Comparison of ENCODE assay signal across 18 cellular contexts in genomic region chr6:37486440-37486839, GRCh38. TPM values are rescaled to one million over a fixed set of nuclear protein-coding genes. Genes with fewer than 3 reads are reported as not detected.
DNase-seq lines count a peak whose midpoint lies in the region; ATAC-seq, FAIRE-seq and TF ChIP-seq lines count a peak whose summit lies in the region.
"Had no signal": no experiment of that assay in that cellular context is flagged by ENCODE, and none has a peak within 500 bp of the region (broad histone marks: within the 10 kb centered on the region; RNA-seq: fewer than 3 reads in every experiment).

No MANE protein-coding gene starts in this region.

- TF ChIP-seq EP300 in HepG2 (IDR thresholded peaks at IDR 0.05; ENCODE audit: low read depth in 2 of 2, low read length in 2 of 2) (no peak), HepG2 (CRISPR knock-in tag; IDR thresholded peaks at IDR 0.05; ENCODE audit: borderline replicate concordance) (no peak), K562 (IDR thresholded peaks at IDR 0.05; ENCODE audit: low read length) (no peak)

- no peaks in the 10 kb centered on the region for H3K27me3 ChIP-seq in HepG2 (ENCODE audit: control insufficient read depth in 1 of 2, insufficient read depth in 2 of 2, low read length in 2 of 2)
- no peaks in the 10 kb centered on the region for H3K27me3 ChIP-seq in right lobe of liver
- no peaks in the 10 kb centered on the region for H3K27me3 ChIP-seq in K562 (ENCODE audit: control insufficient read depth in 2 of 2, insufficient read depth in 2 of 2, low read length in 2 of 2)

- H2AFZ ChIP-seq in HepG2 (ENCODE audit: low read length) = no peak overlapping the region
- H2AFZ ChIP-seq in K562 (ENCODE audit: low read depth, low read length) = no peak overlapping the region

- H3K79me2 ChIP-seq in HepG2 (ENCODE audit: insufficient read depth, low read length) (no peaks in the 10 kb centered on the region), K562 (ENCODE audit: control insufficient read depth, insufficient read depth, low read length) (no peaks in the 10 kb centered on the region)

- in situ Hi-C loops in HepG2 (cut with HindIII; ENCODE audit: extremely low pct_ligation_motif_present, low pct_unique_long_range_greater_than_20kb) (loop anchor here (5.0 kb wide), 1 partner anchor 81 kb away; no protein-coding TSS in a partner anchor), K562 (cut with MboI) (no loop called here)

- CTCF ChIA-PET in HepG2 (lab: Yijun Ruan, JAX; ENCODE audit: low intra/inter-chr PET ratio, low total read pairs) (interaction anchor here (1.0 kb wide), 1 partner anchor 74 kb away, joined by 3 read pairs; no protein-coding TSS in a partner anchor), K562 (lab: Yijun Ruan, JAX; ENCODE audit: low intra/inter-chr PET ratio) (interaction anchor here (0.9 to 3.0 kb wide), 2 partner anchors 161 to 205 kb away, joined by 3 to 18 read pairs; no protein-coding TSS in a partner anchor)

- FAIRE-seq in HepG2 (lab: Jason Lieb, UNC) (no peak), K562 (lab: Jason Lieb, UNC) (no peak)

- 96% methylated on average over 5 of the region's 5 CpGs for WGBS in HepG2 (ENCODE audit: low lambda C conversion rate)
- 78% methylated on average over 3 of the region's 5 CpGs for WGBS in right lobe of liver (ENCODE audit: insufficient coverage, low coverage, low lambda C conversion rate, missing lambda C conversion rate)
- 63% methylated on average over 5 of the region's 5 CpGs for WGBS in K562 (ENCODE audit: insufficient coverage, low coverage, missing lambda C conversion rate)

- H3K27me3 Mint-ChIP-seq in natural killer cell (ENCODE audit: low read depth in 2 of 2) (no peaks in the 10 kb centered on the region), mesothelial cell of epicardium (ENCODE audit: low read depth) (no peaks in the 10 kb centered on the region)
- H3K27me3 Mint-ChIP-seq: B cell had no signal

- H3K4me3 ChIP-seq in HepG2 (replicated peaks in 1 of 3; ENCODE audit: insufficient read depth in 1 of 3, low read depth in 2 of 3, low read length in 3 of 3) (no peak overlapping the region), right lobe of liver (no peak overlapping the region), K562 (no peak overlapping the region)
- H3K4me3 ChIP-seq: HAP-1 had no signal

- H3K4me1 Mint-ChIP-seq in natural killer cell (peaks cover 17 to 29% of the 10 kb centered on the region in 2 donors), mesothelial cell of epicardium (peaks cover 11% of the 10 kb centered on the region)

- H3K4me2 ChIP-seq in HepG2 (ENCODE audit: low read depth, low read length) (no peak overlapping the region), K562 (ENCODE audit: insufficient read depth, low read length) (no peak overlapping the region)

- H3K4me3 Mint-ChIP-seq in natural killer cell = no peak overlapping the region
- H3K4me3 Mint-ChIP-seq in mesothelial cell of epicardium = no peak overlapping the region
- H3K4me3 Mint-ChIP-seq: B cell; CD8-positive, alpha-beta T cell had no signal

- TF ChIP-seq RAD21 in HepG2 (CRISPR knock-in tag; IDR thresholded peaks at IDR 0.05) (no peak), K562 (CRISPR knock-in tag; conservative IDR thresholded peaks at IDR 0.05 in 1 of 2, IDR thresholded peaks at IDR 0.05 in 1 of 2) (no peak)

- H3K27ac ChIP-seq in HepG2 (ENCODE audit: extremely low read length, insufficient read depth, low read length) = no peak overlapping the region
- no peak overlapping the region for H3K27ac ChIP-seq in right lobe of liver
- H3K27ac ChIP-seq in K562 (ENCODE audit: extremely low read depth, low read depth, low read length) = no peak overlapping the region

- H3K9me1 ChIP-seq in K562 (ENCODE audit: control insufficient read depth, insufficient read depth, low read length) = no peaks in the 10 kb centered on the region

- H3K36me3 ChIP-seq in HepG2 (replicated peaks in 1 of 2; ENCODE audit: control insufficient read depth in 1 of 2, insufficient read depth in 2 of 2, low read length in 2 of 2) = peaks cover 21 to 23% of the 10 kb centered on the region in 2 experiments; a peak in 4 of 5 replicates
- H3K36me3 ChIP-seq in right lobe of liver = no peaks in the 10 kb centered on the region
- peaks cover 23% of the 10 kb centered on the region; the same call in 1 of the 3 replicates for H3K36me3 ChIP-seq in K562 (ENCODE audit: control insufficient read depth, insufficient read depth, low read length)

- no peak for ATAC-seq in HepG2
- ATAC-seq in right lobe of liver = no peak
- ATAC-seq in K562 = no peak
- no peak for ATAC-seq in natural killer cell
- no peak for ATAC-seq in GM18858 (IDR thresholded peaks at IDR 0.05; ENCODE audit: unreplicated experiment)
- ATAC-seq: CD8-positive, alpha-beta T cell had no signal

- H3K9ac ChIP-seq in HepG2 (ENCODE audit: insufficient read depth, low read depth, low read length) (no peak overlapping the region), K562 (ENCODE audit: insufficient read depth in 1 of 2, low read depth in 2 of 2, low read length in 2 of 2) (peak overlapping the region in 1 of 2 experiments; percentile 73; a peak in 2 of 4 replicates)

- BruUV-seq in HepG2 (replicated peaks; lab: Mats Ljungman, UMichigan) (no TSS peak), K562 (replicated peaks; lab: Mats Ljungman, UMichigan) (no TSS peak)

- H4K20me1 ChIP-seq in HepG2 (ENCODE audit: insufficient read depth, low read length) = no peaks in the 10 kb centered on the region
- peaks cover 21% of the 10 kb centered on the region; the same call in 1 of the 2 replicates for H4K20me1 ChIP-seq in K562 (replicated peaks; ENCODE audit: control insufficient read depth, insufficient read depth, low read length)

- H3K9me3 ChIP-seq in HepG2 (ENCODE audit: low read length) (no peaks in the 10 kb centered on the region), right lobe of liver (no peaks in the 10 kb centered on the region), K562 (replicated peaks; ENCODE audit: control insufficient read depth, insufficient read depth, low read depth, low read length) (no peaks in the 10 kb centered on the region)
- H3K9me3 ChIP-seq: HAP-1 had no signal

- no peak for TF ChIP-seq CTCF in HepG2 (CRISPR knock-in tag; IDR thresholded peaks at IDR 0.05)
- no peak for TF ChIP-seq CTCF in right lobe of liver (IDR thresholded peaks at IDR 0.05)
- no peak for TF ChIP-seq CTCF in K562 (IDR thresholded peaks at IDR 0.05 in 2 of 3, conservative IDR thresholded peaks at IDR 0.05 in 1 of 3; ENCODE audit: insufficient read depth in 2 of 3, low read depth in 1 of 3, low read length in 3 of 3)
- TF ChIP-seq CTCF in natural killer cell (IDR thresholded peaks at IDR 0.05) = no peak
- TF ChIP-seq CTCF in mesothelial cell of epicardium (IDR thresholded peaks at IDR 0.05; ENCODE audit: unreplicated experiment) = no peak

- intact Hi-C loops in HepG2 (cut with micrococcal nuclease; ENCODE audit: unreplicated experiment) = no loop called here
- intact Hi-C loops in right lobe of liver (cut with DNase I) = loop anchor here (10.0 kb wide), 2 partner anchors 198 to 208 kb away; partner anchors contain the start of gene MDGA1 (in 1 of the 2)
- intact Hi-C loops in K562 (cut with micrococcal nuclease) = loop anchor here (5.0 to 10.0 kb wide), 2 partner anchors 159 to 462 kb away; no protein-coding TSS in a partner anchor
- intact Hi-C loops in natural killer cell (cut with micrococcal nuclease) = no loop called here

- TF ChIP-seq POLR2A in HepG2 (IDR thresholded peaks at IDR 0.05; ENCODE audit: insufficient read depth in 1 of 2, low read depth in 2 of 2, low read length in 2 of 2) = no peak
- no peak for TF ChIP-seq POLR2A in right lobe of liver (IDR thresholded peaks at IDR 0.05)
- 0 out of 2 replicates have a peak, but pooled peaks have one; percentile 10 for TF ChIP-seq POLR2A in K562 (conservative IDR thresholded peaks at IDR 0.05)

- H3K9me3 Mint-ChIP-seq in natural killer cell (no peaks in the 10 kb centered on the region), mesothelial cell of epicardium (no peaks in the 10 kb centered on the region)
- H3K9me3 Mint-ChIP-seq: CD8-positive, alpha-beta T cell had no signal

- POLR2A ChIA-PET in HepG2 (lab: Yijun Ruan, JAX) = no interaction called here
- POLR2A ChIA-PET in K562 (lab: Yijun Ruan, JAX) = no interaction called here

- H3K4me1 ChIP-seq in HepG2 (ENCODE audit: insufficient read depth, low read length) = peaks cover 11% of the 10 kb centered on the region
- H3K4me1 ChIP-seq in right lobe of liver = no peaks in the 10 kb centered on the region
- peaks cover 6 to 25% of the 10 kb centered on the region in 2 experiments; a peak in 4 of 5 replicates for H3K4me1 ChIP-seq in K562 (replicated peaks in 1 of 2; ENCODE audit: control insufficient read depth in 2 of 2, insufficient read depth in 2 of 2, low read length in 2 of 2)
- H3K4me1 ChIP-seq: HAP-1 had no signal

- H3K36me3 Mint-ChIP-seq in natural killer cell (no peaks in the 10 kb centered on the region), mesothelial cell of epicardium (peaks cover 4% of the 10 kb centered on the region)

- H3K27ac Mint-ChIP-seq in natural killer cell (peak overlapping the region; percentile 41 to 45), mesothelial cell of epicardium (no peak overlapping the region)
- H3K27ac Mint-ChIP-seq: B cell had no signal

- no peak for DNase-seq in HepG2 (ENCODE audit: low spot score)
- no peak for DNase-seq in right lobe of liver
- no peak for DNase-seq in K562 (ENCODE audit: extremely low read depth in 1 of 4, low spot score in 3 of 4)
- DNase-seq in natural killer cell = no peak
- DNase-seq in mesothelial cell of epicardium (ENCODE audit: low spot score in 2 of 2, unreplicated experiment in 2 of 2) = no peak
- no peak for DNase-seq in glomerular visceral epithelial cell (ENCODE audit: extremely low spot score)
- DNase-seq: ACHN; CD8-positive, alpha-beta T cell; DMS79 treated with DMSO at 0.1 percent for 48 hours; KBM-7; MV-4-11; NCI-H1417 treated with DMSO at 0.1 percent for 48 hours; NCI-H1930; NCI-H69; SHP77 had no signal

RNA-seq across cellular contexts. Expression of gene CCDC167, which starts 13.3 kb away (rescaled TPM):
- 66.8 and 72.4 TPM in 2 replicates for total RNA-seq in HepG2 (2016; rRNA removed; fragmentation: Illumina TruSeq; extraction: Trizol)
- total RNA-seq in HepG2 (2016; cell fraction: cytosol; rRNA removed; fragmentation: Illumina TruSeq; extraction: Trizol; ENCODE audit: low read depth) = 41.5 and 58.5 TPM in 2 replicates
- 69.4 and 83.1 TPM in 2 replicates for total RNA-seq in HepG2 (2016; cell fraction: insoluble cytoplasmic fraction; rRNA removed; fragmentation: Illumina TruSeq; extraction: Trizol)
- total RNA-seq in HepG2 (2016; cell fraction: membrane; rRNA removed; fragmentation: Illumina TruSeq; extraction: Trizol) = 47.6 and 63.2 TPM in 2 replicates
- total RNA-seq in HepG2 (2016; cell fraction: nucleus; rRNA removed; fragmentation: Illumina TruSeq; extraction: Trizol) = 23.1 and 27.7 TPM in 2 replicates
- 44.0 and 48.4 TPM in 2 replicates for polyA plus RNA-seq in HepG2 (2011; rRNA removed)
- polyA plus RNA-seq in HepG2 (2011; cell fraction: cytosol; rRNA removed) = 65.1 and 68.9 TPM in 2 replicates
- 24.4 and 25.2 TPM in 2 replicates for polyA plus RNA-seq in HepG2 (2011; cell fraction: nucleus; rRNA removed)
- polyA plus RNA-seq in HepG2 (2012) = 27.5 and 30.7 TPM in 2 replicates
- polyA plus RNA-seq in HepG2 (2016; cell fraction: cytosol; fragmentation: Illumina TruSeq; extraction: Trizol; ENCODE audit: low read depth) = 56.9 and 82.2 TPM in 2 replicates
- 94.3 and 99.6 TPM in 2 replicates for polyA plus RNA-seq in HepG2 (2016; cell fraction: insoluble cytoplasmic fraction; fragmentation: Illumina TruSeq; extraction: Trizol; ENCODE audit: low read depth)
- 61.8 and 62.4 TPM in 2 replicates for polyA plus RNA-seq in HepG2 (2016; cell fraction: membrane; fragmentation: Illumina TruSeq; extraction: Trizol; ENCODE audit: low read depth)
- polyA plus RNA-seq in HepG2 (2016; cell fraction: nucleus; fragmentation: Illumina TruSeq; extraction: Trizol; ENCODE audit: insufficient read depth, low read depth) = 51.1 and 54.5 TPM in 2 replicates
- polyA minus RNA-seq in HepG2 (2011; rRNA and poly(A)+ RNA removed; ENCODE audit: low replicate concordance) = 14.3 and 18.2 TPM in 2 replicates
- 6.4 and 11.3 TPM in 2 replicates for polyA minus RNA-seq in HepG2 (2011; cell fraction: cytosol; rRNA and poly(A)+ RNA removed)
- 6.3 and 11.4 TPM in 2 replicates for polyA minus RNA-seq in HepG2 (2011; cell fraction: nucleus; rRNA and poly(A)+ RNA removed)
- total RNA-seq in right lobe of liver = 100 to 1,000 TPM in 1 of 6 experiments, 10 to 100 TPM in 5; 16.5 to 103 (median 26.9) TPM
- 2.3 and 8.0 TPM in 2 replicates for total RNA-seq in K562 (2011; cell fraction: chromatin; rRNA removed; ENCODE audit: low replicate concordance)
- total RNA-seq in K562 (2011; cell fraction: nucleolus; rRNA removed) = 14.3 and 16.6 TPM in 2 replicates
- 11.5 and 13.2 TPM in 2 replicates for total RNA-seq in K562 (2011; cell fraction: nucleoplasm; rRNA removed)
- 30.8 and 43.7 TPM in 2 replicates for total RNA-seq in K562 (2014; rRNA removed)
- 28.3 and 31.8 TPM in 2 replicates for total RNA-seq in K562 (2014; rRNA removed; fragmentation: Illumina TruSeq; extraction: Trizol)
- total RNA-seq in K562 (2015; rRNA removed; fragmentation: Illumina TruSeq; extraction: Trizol) = 36.8 and 38.6 TPM in 2 replicates
- total RNA-seq in K562 (2021) = 26.0 and 26.8 TPM in 2 replicates
- 45.2 and 55.1 TPM in 2 replicates for polyA plus RNA-seq in K562 (2011; rRNA removed)
- 63.9 and 67.1 TPM in 2 replicates for polyA plus RNA-seq in K562 (2011; cell fraction: cytosol; rRNA removed)
- polyA plus RNA-seq in K562 (2011; cell fraction: nucleus; rRNA removed) = 19.8 and 25.9 TPM in 2 replicates
- 45.2 and 53.6 TPM in 2 replicates for polyA plus RNA-seq in K562 (2012)
- 63.1 and 73.7 TPM in 2 replicates for polyA plus RNA-seq in K562 (2014; fragmentation: Illumina TruSeq; extraction: Trizol)
- 100 to 1,000 TPM in 1 of 2 experiments, 10 to 100 TPM in 1; 85.0 to 114 TPM for polyA plus RNA-seq in K562 (2014; fragmentation: Nextera tagmentation; extraction: Ambion mirVana)
- 40.5 and 45.9 TPM in 2 replicates for polyA plus RNA-seq in K562 (2014; rRNA removed)
- polyA minus RNA-seq in K562 (2011; rRNA and poly(A)+ RNA removed) = 12.1 and 13.5 TPM in 2 replicates
- 12.3 and 12.8 TPM in 2 replicates for polyA minus RNA-seq in K562 (2011; cell fraction: cytosol; rRNA and poly(A)+ RNA removed)
- polyA minus RNA-seq in K562 (2011; cell fraction: nucleus; rRNA and poly(A)+ RNA removed) = 3.8 and 5.9 TPM in 2 replicates
- 10 to 100 TPM; 10.2 to 27.4 (median 19.4) TPM for total RNA-seq in natural killer cell
- total RNA-seq in mesothelial cell of epicardium = 23.8 to 26.0 TPM (median 24.8 TPM) in 3 replicates

RNA-seq across cellular contexts. Expression of gene CMTR1, which starts 53.4 kb away (rescaled TPM):
- total RNA-seq in HepG2 (2016; rRNA removed; fragmentation: Illumina TruSeq; extraction: Trizol) (33.0 and 55.2 TPM in 2 replicates), right lobe of liver (10 to 100 TPM; 15.6 to 22.3 (median 16.5) TPM), K562 (2014; rRNA removed) (43.9 and 49.9 TPM in 2 replicates), K562 (2014; rRNA removed; fragmentation: Illumina TruSeq; extraction: Trizol) (49.5 and 50.9 TPM in 2 replicates), K562 (2015; rRNA removed; fragmentation: Illumina TruSeq; extraction: Trizol) (49.4 and 50.4 TPM in 2 replicates), K562 (2021) (57.7 and 63.5 TPM in 2 replicates), natural killer cell (100 to 1,000 TPM in 1 of 3 donors, 10 to 100 TPM in 2; 85.0 to 111 (median 94.7) TPM), mesothelial cell of epicardium (57.3 to 60.1 TPM (median 59.8 TPM) in 3 replicates)
- 6.1 and 7.1 TPM in 2 replicates for total RNA-seq in HepG2 (2016; cell fraction: cytosol; rRNA removed; fragmentation: Illumina TruSeq; extraction: Trizol; ENCODE audit: low read depth)
- total RNA-seq in HepG2 (2016; cell fraction: insoluble cytoplasmic fraction; rRNA removed; fragmentation: Illumina TruSeq; extraction: Trizol) = 31.4 and 54.4 TPM in 2 replicates
- 9.3 and 11.2 TPM in 2 replicates for total RNA-seq in HepG2 (2016; cell fraction: membrane; rRNA removed; fragmentation: Illumina TruSeq; extraction: Trizol)
- 67.5 and 75.1 TPM in 2 replicates for total RNA-seq in HepG2 (2016; cell fraction: nucleus; rRNA removed; fragmentation: Illumina TruSeq; extraction: Trizol)
- polyA plus RNA-seq in HepG2 (2011; rRNA removed) (19.7 and 23.4 TPM in 2 replicates), K562 (2011; rRNA removed) (42.6 and 48.8 TPM in 2 replicates), K562 (2014; fragmentation: Illumina TruSeq; extraction: Trizol) (60.3 and 61.9 TPM in 2 replicates), K562 (2014; fragmentation: Nextera tagmentation; extraction: Ambion mirVana) (1 to 10 TPM; 2.9 to 5.5 TPM), K562 (2014; rRNA removed) (55.3 and 55.9 TPM in 2 replicates)
- polyA plus RNA-seq in HepG2 (2011; cell fraction: cytosol; rRNA removed) = 17.2 and 19.2 TPM in 2 replicates
- 52.6 and 56.2 TPM in 2 replicates for polyA plus RNA-seq in HepG2 (2011; cell fraction: nucleus; rRNA removed)
- 27.3 and 30.6 TPM in 2 replicates for polyA plus RNA-seq in HepG2 (2012)
- 1.9 and 2.5 TPM in 2 replicates for polyA plus RNA-seq in HepG2 (2016; cell fraction: cytosol; fragmentation: Illumina TruSeq; extraction: Trizol; ENCODE audit: low read depth)
- 21.8 TPM in 2 replicates for polyA plus RNA-seq in HepG2 (2016; cell fraction: insoluble cytoplasmic fraction; fragmentation: Illumina TruSeq; extraction: Trizol; ENCODE audit: low read depth)
- 3.2 and 4.4 TPM in 2 replicates for polyA plus RNA-seq in HepG2 (2016; cell fraction: membrane; fragmentation: Illumina TruSeq; extraction: Trizol; ENCODE audit: low read depth)
- 88.3 and 90.5 TPM in 2 replicates for polyA plus RNA-seq in HepG2 (2016; cell fraction: nucleus; fragmentation: Illumina TruSeq; extraction: Trizol; ENCODE audit: insufficient read depth, low read depth)
- 25.6 and 34.1 TPM in 2 replicates for polyA minus RNA-seq in HepG2 (2011; rRNA and poly(A)+ RNA removed; ENCODE audit: low replicate concordance)
- polyA minus RNA-seq in HepG2 (2011; cell fraction: cytosol; rRNA and poly(A)+ RNA removed) = 13.1 and 16.2 TPM in 2 replicates
- polyA minus RNA-seq in HepG2 (2011; cell fraction: nucleus; rRNA and poly(A)+ RNA removed) = 28.7 and 35.8 TPM in 2 replicates
- total RNA-seq in K562 (2011; cell fraction: chromatin; rRNA removed; ENCODE audit: low replicate concordance) = 145 and 164 TPM in 2 replicates
- 88.0 and 89.7 TPM in 2 replicates for total RNA-seq in K562 (2011; cell fraction: nucleolus; rRNA removed)
- 125 and 166 TPM in 2 replicates for total RNA-seq in K562 (2011; cell fraction: nucleoplasm; rRNA removed)
- 26.9 and 37.2 TPM in 2 replicates for polyA plus RNA-seq in K562 (2011; cell fraction: cytosol; rRNA removed)
- 178 and 187 TPM in 2 replicates for polyA plus RNA-seq in K562 (2011; cell fraction: nucleus; rRNA removed)
- 43.6 and 44.4 TPM in 2 replicates for polyA plus RNA-seq in K562 (2012)
- polyA minus RNA-seq in K562 (2011; rRNA and poly(A)+ RNA removed) = 32.4 and 38.8 TPM in 2 replicates
- 14.8 and 19.9 TPM in 2 replicates for polyA minus RNA-seq in K562 (2011; cell fraction: cytosol; rRNA and poly(A)+ RNA removed)
- 21.1 and 34.2 TPM in 2 replicates for polyA minus RNA-seq in K562 (2011; cell fraction: nucleus; rRNA and poly(A)+ RNA removed)

Comparison
In these comparisons a context has a peak if more than half of its experiments do, and no peak if none do; other contexts are left out.
1. intact Hi-C loops: an anchor here in right lobe of liver (10.0 kb wide) and K562 (5.0 to 10.0 kb wide); none called in HepG2 and natural killer cell.
2. Of the 241 proteins assayed by ChIP-seq in both HepG2 and K562: peak only in HepG2: RBM22; only in K562: POLR2A; in both: none; in neither: 239.